In genomic region chr16:16221382-16221781, GRCh38 we compare ENCODE assay signal across 1 cellular context.
A peak's percentile ranks its signal among the peaks of the same experiment; 100 is the strongest.
TF ChIP-seq lines count a peak whose summit lies in the region.

No MANE protein-coding gene starts in this region.

TF ChIP-seq in liver, 16 proteins besides CTCF, POLR2A, EP300 and RAD21:
- TF ChIP-seq RXRA (IDR thresholded peaks at IDR 0.05) (peak in 1 of 2 donors; percentile 34), YY1 (IDR thresholded peaks at IDR 0.05) (peak; percentile 37), HNF4A (conservative IDR thresholded peaks at IDR 0.05) (peak in 1 of 2 donors; percentile 11), REST (IDR thresholded peaks at IDR 0.05) (peak; percentile 60)
